33 cellular contexts compared by ENCODE assay signal in genomic region chr14:88502740-88503139, GRCh38. TPM values are rescaled to one million over a fixed set of nuclear protein-coding genes. Genes with fewer than 3 reads are reported as not detected.
"Had no signal": no experiment of that assay in that cellular context is flagged by ENCODE, and none has a peak within 500 bp of the region (broad histone marks: within the 10 kb centered on the region; RNA-seq: fewer than 3 reads in every experiment).

No MANE protein-coding gene starts in this region.

- H3K9me3 ChIP-seq: adrenal gland, body of pancreas, breast epithelium had no signal

- DNase-seq: activated B cell treated with CpG ODN at 0.5 μM for 24 hours; activated CD4-positive, alpha-beta memory T cell treated with anti-CD3 and anti-CD28 coated beads for 36 hours; activated CD4-positive, alpha-beta T cell treated with anti-CD3 and anti-CD28 coated beads for 4 hours; activated CD4-positive, alpha-beta T cell treated with anti-CD3 and anti-CD28 coated beads, Interleukin-2, amount 10 ng/mL, durations not matched to agents 24 days and 14 days; activated CD4-positive, alpha-beta T cell treated with anti-CD3 and anti-CD28 coated beads, Interleukin-2, amount 50 U/mL, for 1 hour; activated CD4-positive, alpha-beta T cell treated with anti-CD3 and anti-CD28 coated beads, Interleukin-2, amount 50 U/mL, for 4 hours; activated CD4-positive, CD25-positive, alpha-beta regulatory T cell treated with anti-CD3 and anti-CD28 coated beads, Interleukin-2, amount 50 U/mL, for 72 hours; activated CD8-positive, alpha-beta memory T cell treated with anti-CD3 and anti-CD28 coated beads, Interleukin-2, amount 50 U/mL, for 4 hours; activated CD8-positive, alpha-beta T cell treated with anti-CD3 and anti-CD28 coated beads for 36 hours; activated effector memory CD4-positive, alpha-beta T cell treated with anti-CD3 and anti-CD28 coated beads, Interleukin-2, amount 50 U/mL, for 16 hours; activated gamma-delta T cell treated with Interleukin-2 at 50 U/mL for 16 hours; activated naive CD4-positive, alpha-beta T cell; activated naive CD4-positive, alpha-beta T cell treated with anti-CD3 and anti-CD28 coated beads for 36 hours; activated naive CD4-positive, alpha-beta T cell treated with anti-CD3 and anti-CD28 coated beads, Interleukin-2, amount 50 U/mL, for 16 hours; activated naive CD8-positive, alpha-beta T cell treated with anti-CD3 and anti-CD28 coated beads for 36 hours; activated T-cell treated with anti-CD3 and anti-CD28 coated beads for 4 hours; activated T-cell treated with anti-CD3 and anti-CD28 coated beads, Interleukin-2, amount 50 U/mL, for 1 hour; activated T-cell treated with anti-CD3 and anti-CD28 coated beads, Interleukin-2, amount 50 U/mL, for 4 hours; activated T-cell treated with anti-CD3 and anti-CD28 coated beads, Interleukin-2, amount 50 U/mL, for 72 hours; adrenal gland; amniotic stem cell; aorta; body of pancreas; brain microvascular endothelial cell; central memory CD4-positive, alpha-beta T cell; T-helper 2 cell; T-helper 9 cell had no signal

- ATAC-seq: activated CD8-positive, alpha-beta T cell treated with anti-CD3 and anti-CD28 coated beads for 36 hours; activated naive CD4-positive, alpha-beta T cell treated with anti-CD3 and anti-CD28 coated beads, Interleukin-2, amount 50 U/mL, for 72 hours; activated T-cell treated with anti-CD3 and anti-CD28 coated beads, Interleukin-2, amount 50 U/mL, for 4 hours; activated T-cell treated with anti-CD3 and anti-CD28 coated beads, Interleukin-2, amount 50 U/mL, for 72 hours; activated T-helper 17 cell treated with anti-CD3 and anti-CD28 coated beads, Interleukin-2, amount 50 U/mL, for 72 hours; body of pancreas had no signal

- H3K4me1 Mint-ChIP-seq: activated B cell treated with CpG ODN at 0.5 μM for 24 hours; activated CD4-positive, alpha-beta T cell treated with anti-CD3 and anti-CD28 coated beads, Interleukin-2, amount 10 ng/mL, durations not matched to agents 24 days and 14 days; activated naive CD8-positive, alpha-beta T cell treated with anti-CD3 and anti-CD28 coated beads for 36 hours; activated T-helper 17 cell treated with anti-CD3 and anti-CD28 coated beads, Interleukin-2, amount 50 U/mL, for 72 hours had no signal

- H3K9me3 Mint-ChIP-seq: activated B cell treated with CpG ODN at 0.5 μM for 24 hours; activated CD4-positive, alpha-beta memory T cell treated with anti-CD3 and anti-CD28 coated beads for 36 hours; activated CD4-positive, alpha-beta T cell treated with anti-CD3 and anti-CD28 coated beads, Interleukin-2, amount 10 ng/mL, durations not matched to agents 24 days and 14 days; activated CD8-positive, alpha-beta T cell treated with anti-CD3 and anti-CD28 coated beads for 36 hours; activated naive CD4-positive, alpha-beta T cell treated with anti-CD3 and anti-CD28 coated beads for 36 hours; activated naive CD4-positive, alpha-beta T cell treated with anti-CD3 and anti-CD28 coated beads, Interleukin-2, amount 50 U/mL, for 72 hours; activated naive CD8-positive, alpha-beta T cell treated with anti-CD3 and anti-CD28 coated beads for 36 hours; activated T-cell treated with anti-CD3 and anti-CD28 coated beads, Interleukin-2, amount 50 U/mL, for 4 hours; activated T-cell treated with anti-CD3 and anti-CD28 coated beads, Interleukin-2, amount 50 U/mL, for 72 hours; activated T-helper 1 cell treated with anti-CD3 and anti-CD28 coated beads, Interleukin-12 subunit alpha, Interleukin-12 subunit beta, Interleukin-2, Interleukin-4 antibody, amounts not matched to agents 30 ng/mL and 10 ng/mL and 1 ng/mL, durations not matched to agents 14 hours and 24 hours and 36 hours; activated T-helper 17 cell treated with anti-CD3 and anti-CD28 coated beads, Interleukin-2, amount 50 U/mL, for 72 hours; T-helper 2 cell treated with Interferon-gamma antibody and Interleukin-4, amounts not matched to agents 5 μg/mL and 100 μg/mL, for 36 hours had no signal

- H3K4me3 Mint-ChIP-seq: activated B cell treated with CpG ODN at 0.5 μM for 24 hours; activated CD4-positive, alpha-beta memory T cell treated with anti-CD3 and anti-CD28 coated beads for 36 hours; activated CD4-positive, alpha-beta T cell treated with anti-CD3 and anti-CD28 coated beads, Interleukin-2, amount 10 ng/mL, durations not matched to agents 24 days and 14 days; activated CD8-positive, alpha-beta T cell treated with anti-CD3 and anti-CD28 coated beads for 36 hours; activated naive CD4-positive, alpha-beta T cell treated with anti-CD3 and anti-CD28 coated beads for 36 hours; activated naive CD8-positive, alpha-beta T cell treated with anti-CD3 and anti-CD28 coated beads for 36 hours; activated T-cell treated with anti-CD3 and anti-CD28 coated beads, Interleukin-2, amount 50 U/mL, for 4 hours; activated T-cell treated with anti-CD3 and anti-CD28 coated beads, Interleukin-2, amount 50 U/mL, for 72 hours; activated T-helper 1 cell treated with anti-CD3 and anti-CD28 coated beads, Interleukin-12 subunit alpha, Interleukin-12 subunit beta, Interleukin-2, Interleukin-4 antibody, amounts not matched to agents 30 ng/mL and 10 ng/mL and 1 ng/mL, durations not matched to agents 14 hours and 24 hours and 36 hours; activated T-helper 17 cell treated with anti-CD3 and anti-CD28 coated beads, Interleukin-2, amount 50 U/mL, for 72 hours; T-helper 2 cell treated with Interferon-gamma antibody and Interleukin-4, amounts not matched to agents 5 μg/mL and 100 μg/mL, for 36 hours had no signal

- H3K27ac Mint-ChIP-seq: activated B cell treated with CpG ODN at 0.5 μM for 24 hours; activated CD4-positive, alpha-beta memory T cell treated with anti-CD3 and anti-CD28 coated beads for 36 hours; activated CD4-positive, alpha-beta T cell treated with anti-CD3 and anti-CD28 coated beads, Interleukin-2, amount 10 ng/mL, durations not matched to agents 24 days and 14 days; activated CD8-positive, alpha-beta T cell treated with anti-CD3 and anti-CD28 coated beads for 36 hours; activated naive CD4-positive, alpha-beta T cell treated with anti-CD3 and anti-CD28 coated beads for 36 hours; activated naive CD4-positive, alpha-beta T cell treated with anti-CD3 and anti-CD28 coated beads, Interleukin-2, amount 50 U/mL, for 72 hours; activated naive CD8-positive, alpha-beta T cell treated with anti-CD3 and anti-CD28 coated beads for 36 hours; activated T-cell treated with anti-CD3 and anti-CD28 coated beads, Interleukin-2, amount 50 U/mL, for 72 hours; activated T-helper 1 cell treated with anti-CD3 and anti-CD28 coated beads, Interleukin-12 subunit alpha, Interleukin-12 subunit beta, Interleukin-2, Interleukin-4 antibody, amounts not matched to agents 30 ng/mL and 10 ng/mL and 1 ng/mL, durations not matched to agents 14 hours and 24 hours and 36 hours; activated T-helper 17 cell treated with anti-CD3 and anti-CD28 coated beads, Interleukin-2, amount 50 U/mL, for 72 hours; T-helper 2 cell treated with Interferon-gamma antibody and Interleukin-4, amounts not matched to agents 5 μg/mL and 100 μg/mL, for 36 hours had no signal

- H3K36me3 Mint-ChIP-seq: activated CD4-positive, alpha-beta memory T cell treated with anti-CD3 and anti-CD28 coated beads for 36 hours; activated naive CD4-positive, alpha-beta T cell treated with anti-CD3 and anti-CD28 coated beads, Interleukin-2, amount 50 U/mL, for 72 hours; activated naive CD8-positive, alpha-beta T cell treated with anti-CD3 and anti-CD28 coated beads for 36 hours had no signal

RNA-seq across cellular contexts. Expression of gene PTPN21, which starts 52.1 kb away (rescaled TPM):
- total RNA-seq: activated CD8-positive, alpha-beta T cell treated with anti-CD3 and anti-CD28 coated beads for 36 hours; activated naive CD4-positive, alpha-beta T cell treated with anti-CD3 and anti-CD28 coated beads, Interleukin-2, amount 50 U/mL, for 72 hours; activated T-helper 17 cell treated with anti-CD3 and anti-CD28 coated beads, Interleukin-2, amount 50 U/mL, for 72 hours; T-helper 1 cell treated with Interleukin-12 subunit alpha and Interleukin-12 subunit beta and Interleukin-4 antibody, amounts not matched to agents 30 ng/mL and 1 ng/mL, for 36 hours had no signal
